In genomic region chr12:112788205-112788604, GRCh38 we compare ENCODE assay signal across 1 cellular context.
TF ChIP-seq lines count a peak whose summit lies in the region.

No MANE protein-coding gene starts in this region.

TF ChIP-seq in H1, 55 proteins besides CTCF, POLR2A, EP300 and RAD21:
- TF ChIP-seq RFX5 (IDR thresholded peaks at IDR 0.05; ENCODE audit: borderline replicate concordance, low read depth, low read length) (no peak), MAFK (IDR thresholded peaks at IDR 0.05; ENCODE audit: low read depth, low read length) (no peak), RNF2 (IDR thresholded peaks at IDR 0.05; ENCODE audit: borderline replicate concordance, low read depth, low read length, missing control alignments, poor library complexity, severe bottlenecking) (no peak), ATF2 (IDR thresholded peaks at IDR 0.05; ENCODE audit: low read length) (no peak), SRF (IDR thresholded peaks at IDR 0.05; ENCODE audit: low read depth, low read length) (no peak), TAF7 (optimal IDR thresholded peaks at IDR 0.05; ENCODE audit: borderline replicate concordance, low read depth, low read length) (no peak)
